Comparison of ENCODE assay signal across 28 cellular contexts in genomic region chr2:117716505-117716904, GRCh38.
"Had no signal": no experiment of that assay in that cellular context is flagged by ENCODE, and none has a peak within 500 bp of the region (broad histone marks: within the 10 kb centered on the region; RNA-seq: fewer than 3 reads in every experiment).

No MANE protein-coding gene starts in this region.

- H3K9me3 ChIP-seq: neutrophil, pancreas, psoas muscle, right lobe of liver, sigmoid colon, thoracic aorta, thyroid gland, upper lobe of left lung, vagina had no signal

- H3K4me1 ChIP-seq: neural progenitor cell, pancreas, psoas muscle, right lobe of liver, sigmoid colon, thyroid gland, tibial nerve, upper lobe of left lung, vagina had no signal

- H3K36me3 Mint-ChIP-seq: natural killer cell; neural progenitor cell; stimulated activated effector memory CD8-positive, alpha-beta T cell treated with anti-CD3 and anti-CD28 coated beads, Interleukin-12 subunit alpha, Interleukin-12 subunit beta, amount 100 ng/mL, for 72 hours had no signal

- H3K4me1 Mint-ChIP-seq: nephron; neural progenitor cell; stimulated activated effector memory CD8-positive, alpha-beta T cell treated with anti-CD3 and anti-CD28 coated beads, Interleukin-12 subunit alpha, Interleukin-12 subunit beta, amount 100 ng/mL, for 72 hours; stimulated activated naive B cell treated with anti-CD40 and anti-IgM and Interleukin-4, amounts not matched to agents 10 μg/mL and 1 μg/mL and 100 μg/mL, for 72 hours had no signal

- DNase-seq: natural killer cell; nucleus accumbens; pancreas; posterior cingulate gyrus; psoas muscle; right cardiac atrium; right lobe of liver; sigmoid colon; small intestine; stimulated activated CD4-positive, alpha-beta T cell treated with anti-CD3 and anti-CD28 coated beads, Interleukin-15, amount 100 ng/mL, for 24 hours; stimulated activated CD4-positive, alpha-beta T cell treated with anti-CD3 and anti-CD28 coated beads, Interleukin-2, amount 100 ng/mL, for 24 hours; stimulated activated CD4-positive, alpha-beta T cell treated with anti-CD3 and anti-CD28 coated beads, Interleukin-2, amount 100 ng/mL, for 48 hours; stimulated activated CD4-positive, alpha-beta T cell treated with anti-CD3 and anti-CD28 coated beads, Interleukin-4, amount 100 ng/mL, for 24 hours; stimulated activated naive B cell treated with anti-CD40 and anti-IgM and Interleukin-4, amounts not matched to agents 10 μg/mL and 1 μg/mL and 100 μg/mL, for 72 hours; stimulated activated naive CD4-positive, alpha-beta T cell treated with Interleukin-2 at 50 U/mL for 16 hours; stomach; thyroid gland; trophoblast cell; upper lobe of left lung had no signal

- H3K9me3 Mint-ChIP-seq: nephron; neural progenitor cell; stimulated activated naive CD8-positive, alpha-beta T cell treated with anti-CD3 and anti-CD28 coated beads, Interleukin-15, Interleukin-2, amounts not matched to agents 100 ng/mL and 50 ng/mL, for 24 hours had no signal

- H3K27me3 Mint-ChIP-seq: progenitor cell of endocrine pancreas had no signal

- H3K27ac ChIP-seq: neural progenitor cell, neutrophil, pancreas, psoas muscle, right lobe of liver, sigmoid colon, stomach, thoracic aorta, thyroid gland, tibial nerve, upper lobe of left lung, vagina had no signal

- H3K36me3 ChIP-seq: neural progenitor cell, neutrophil, pancreas, right lobe of liver, sigmoid colon, stomach, thoracic aorta, thyroid gland, tibial nerve, upper lobe of left lung, vagina had no signal

- H3K27ac Mint-ChIP-seq: natural killer cell; nephron; neural progenitor cell; progenitor cell of endocrine pancreas; stimulated activated effector memory CD8-positive, alpha-beta T cell treated with anti-CD3 and anti-CD28 coated beads, Interleukin-12 subunit alpha, Interleukin-12 subunit beta, amount 100 ng/mL, for 72 hours; stimulated activated naive B cell treated with anti-CD40 and anti-IgM and Interleukin-4, amounts not matched to agents 10 μg/mL and 1 μg/mL and 100 μg/mL, for 72 hours; stimulated activated naive CD8-positive, alpha-beta T cell treated with anti-CD3 and anti-CD28 coated beads, Interleukin-15, Interleukin-2, amounts not matched to agents 100 ng/mL and 50 ng/mL, for 24 hours had no signal

- ATAC-seq: natural killer cell; pancreas; psoas muscle; right cardiac atrium; right lobe of liver; stimulated activated effector memory CD8-positive, alpha-beta T cell treated with anti-CD3 and anti-CD28 coated beads, Interleukin-12 subunit alpha, Interleukin-12 subunit beta, amount 100 ng/mL, for 72 hours; stimulated activated naive B cell treated with anti-CD40 and anti-IgM and Interleukin-4, amounts not matched to agents 10 μg/mL and 1 μg/mL and 100 μg/mL, for 72 hours had no signal

- H3K4me3 ChIP-seq: neural progenitor cell, pancreas, psoas muscle, right lobe of liver, sigmoid colon, stomach, thoracic aorta, thyroid gland, tibial nerve, upper lobe of left lung, vagina had no signal

- H3K27me3 ChIP-seq: neural progenitor cell, neutrophil, pancreas, right lobe of liver, sigmoid colon, stomach, thyroid gland, tibial nerve, upper lobe of left lung, vagina had no signal

- H3K4me3 Mint-ChIP-seq: natural killer cell; nephron; neural progenitor cell; stimulated activated effector memory CD8-positive, alpha-beta T cell treated with anti-CD3 and anti-CD28 coated beads, Interleukin-12 subunit alpha, Interleukin-12 subunit beta, amount 100 ng/mL, for 72 hours; stimulated activated naive B cell treated with anti-CD40 and anti-IgM and Interleukin-4, amounts not matched to agents 10 μg/mL and 1 μg/mL and 100 μg/mL, for 72 hours; stimulated activated naive CD8-positive, alpha-beta T cell treated with anti-CD3 and anti-CD28 coated beads, Interleukin-15, Interleukin-2, amounts not matched to agents 100 ng/mL and 50 ng/mL, for 24 hours had no signal
